In genomic region chr15:28079313-28079969, GRCh38 we compare ENCODE assay signal across 21 cellular contexts. TPM values are rescaled to one million over a fixed set of nuclear protein-coding genes. Genes with fewer than 3 reads are reported as not detected.
"Had no signal": no experiment of that assay in that cellular context is flagged by ENCODE, and none has a peak within 500 bp of the region (broad histone marks: within the 10 kb centered on the region; RNA-seq: fewer than 3 reads in every experiment).

No MANE protein-coding gene starts in this region.

- H3K27ac ChIP-seq: dorsolateral prefrontal cortex, heart left ventricle, parathyroid adenoma, psoas muscle, right lobe of liver, testis, tibial nerve had no signal

- H2AFZ ChIP-seq: parathyroid adenoma had no signal

- DNase-seq: cortex of kidney; dorsolateral prefrontal cortex; effector CD8-positive, alpha-beta T cell; heart left ventricle; hippocampal formation; psoas muscle; retina; right lobe of liver; stimulated activated CD4-positive, alpha-beta T cell treated with anti-CD3 and anti-CD28 coated beads, Interleukin-15, amount 100 ng/mL, for 24 hours; stimulated activated CD4-positive, alpha-beta T cell treated with anti-CD3 and anti-CD28 coated beads, Interleukin-1b, Interleukin-23, amount 100 ng/mL, for 48 hours; stimulated activated CD4-positive, alpha-beta T cell treated with anti-CD3 and anti-CD28 coated beads, Interleukin-4, amount 100 ng/mL, for 24 hours; stimulated activated naive B cell treated with anti-CD40 and anti-IgM and Interleukin-4, amounts not matched to agents 10 μg/mL and 1 μg/mL and 100 μg/mL, for 72 hours; stimulated activated naive CD8-positive, alpha-beta T cell treated with anti-CD3 and anti-CD28 coated beads, Interleukin-15, amount 100 ng/mL, for 72 hours; testis had no signal

- H3K4me3 ChIP-seq: dorsolateral prefrontal cortex, heart left ventricle, psoas muscle, right lobe of liver, testis, tibial nerve had no signal

- ATAC-seq: heart left ventricle; left lobe of liver; psoas muscle; stimulated activated naive B cell treated with anti-CD40 and anti-IgM and Interleukin-4, amounts not matched to agents 10 μg/mL and 1 μg/mL and 100 μg/mL, for 72 hours; stimulated activated naive CD8-positive, alpha-beta T cell treated with anti-CD3 and anti-CD28 coated beads, Interleukin-15, amount 100 ng/mL, for 72 hours had no signal

- H3K4me1 ChIP-seq: heart left ventricle, parathyroid adenoma, psoas muscle, right lobe of liver, testis, tibial nerve had no signal

- H3K9ac ChIP-seq: parathyroid adenoma had no signal

- H3K9me3 ChIP-seq: psoas muscle, right lobe of liver, testis, tibial nerve had no signal

- H3K27me3 ChIP-seq: dorsolateral prefrontal cortex, heart left ventricle, right lobe of liver, testis, tibial nerve had no signal

- H3K36me3 ChIP-seq: heart left ventricle, right lobe of liver, tibial nerve had no signal

RNA-seq across cellular contexts. Expression of gene OCA2, which starts 19.7 kb away (rescaled TPM):
- total RNA-seq: fibroblast of lung, glomerular endothelial cell, mucosa of gallbladder, myocyte had no signal
- polyA plus RNA-seq: fibroblast of lung had no signal
